Comparison of ENCODE assay signal across 13 cellular contexts in the genomic region with DNA sequence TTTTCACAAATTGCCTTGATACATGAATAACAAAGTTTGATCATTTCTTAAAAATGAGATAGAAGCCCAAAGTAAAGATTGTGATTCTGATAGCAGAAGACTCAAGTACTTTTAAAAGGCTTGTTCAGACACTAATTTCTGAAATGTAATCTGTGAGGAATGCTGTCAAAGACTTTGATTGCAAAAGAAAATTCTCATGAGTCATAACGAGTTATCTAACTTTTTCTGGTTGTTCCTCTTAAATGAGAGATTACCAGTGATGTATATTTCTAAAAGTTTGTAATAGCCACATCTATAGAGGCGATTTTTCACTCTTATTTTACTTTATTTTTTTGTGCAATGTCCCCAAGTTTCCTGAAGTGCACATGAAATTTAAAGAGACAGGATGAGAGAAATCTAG. TPM values are rescaled to one million over a fixed set of nuclear protein-coding genes. Genes with fewer than 3 reads are reported as not detected.
DNase-seq lines count a peak whose midpoint lies in the region; ATAC-seq and TF ChIP-seq lines count a peak whose summit lies in the region.
"Had no signal": no experiment of that assay in that cellular context is flagged by ENCODE, and none has a peak within 500 bp of the region (broad histone marks: within the 10 kb centered on the region; RNA-seq: fewer than 3 reads in every experiment).

No MANE protein-coding gene starts in this region.

- H3K27ac ChIP-seq in mesenchymal stem cell (ENCODE audit: low read length, poor library complexity, severe bottlenecking), result no peak overlapping the region
- no peak overlapping the region for H3K27ac ChIP-seq in Peyer's patch
- H3K27ac ChIP-seq: cardiac muscle cell had no signal

- no peak overlapping the region for H3K4me3 Mint-ChIP-seq in activated CD4-positive, alpha-beta memory T cell treated with anti-CD3 and anti-CD28 coated beads for 36 hours
- no peak overlapping the region for H3K4me3 Mint-ChIP-seq in T-cell
- H3K4me3 Mint-ChIP-seq: activated CD4-positive, alpha-beta T cell treated with anti-CD3 and anti-CD28 coated beads, Interleukin-2, amount 10 ng/mL, durations not matched to agents 7 days and 5 days had no signal

- H2BK120ac ChIP-seq in mesenchymal stem cell (ENCODE audit: low read depth, low read length), result no peak overlapping the region

- H3K4ac ChIP-seq in mesenchymal stem cell (ENCODE audit: low read depth in 1 of 2, low read length in 2 of 2), result no peak overlapping the region

- H2AK5ac ChIP-seq in mesenchymal stem cell (ENCODE audit: low read length, severe bottlenecking), result no peak overlapping the region

- H3K27me3 Mint-ChIP-seq in activated CD4-positive, alpha-beta memory T cell treated with anti-CD3 and anti-CD28 coated beads for 36 hours, result peaks cover 29% of the 10 kb centered on the region
- peaks cover 25 to 34% of the 10 kb centered on the region in 2 donors for H3K27me3 Mint-ChIP-seq in T-cell

- H2BK15ac ChIP-seq in mesenchymal stem cell (ENCODE audit: low read depth, poor library complexity, severe bottlenecking), result no peak overlapping the region

- WGBS in mesenchymal stem cell, result 33% methylated on average over 1 of the region's 2 CpGs

- CTCF ChIA-PET in activated CD4-positive, alpha-beta memory T cell treated with anti-CD3 and anti-CD28 coated beads for 36 hours (lab: Charles Lee), result no interaction called here
- CTCF ChIA-PET in T-cell (lab: Charles Lee), result no interaction called here

- no peaks in the 10 kb centered on the region for H3K4me1 Mint-ChIP-seq in activated CD4-positive, alpha-beta memory T cell treated with anti-CD3 and anti-CD28 coated beads for 36 hours (ENCODE audit: low read depth)
- peaks cover 0 to 2% (median 0%) of the 10 kb centered on the region in 3 donors for H3K4me1 Mint-ChIP-seq in T-cell

- peak overlapping the region; percentile 26 for H3K9ac ChIP-seq in mesenchymal stem cell (ENCODE audit: low read length)

- H3K36me3 Mint-ChIP-seq in activated CD4-positive, alpha-beta memory T cell treated with anti-CD3 and anti-CD28 coated beads for 36 hours, result no peaks in the 10 kb centered on the region
- no peaks in the 10 kb centered on the region for H3K36me3 Mint-ChIP-seq in T-cell

- H3K79me1 ChIP-seq in mesenchymal stem cell (replicated peaks; ENCODE audit: low read length, poor library complexity, severe bottlenecking), result peaks cover 8% of the 10 kb centered on the region

- H2AFZ ChIP-seq in mesenchymal stem cell (ENCODE audit: low read depth, low read length), result no peak overlapping the region

- no peak for TF ChIP-seq CTCF in cardiac fibroblast (IDR thresholded peaks at IDR 0.05; ENCODE audit: low read depth, low read length)
- no peak for TF ChIP-seq CTCF in BE2C (IDR thresholded peaks at IDR 0.05; ENCODE audit: low read depth, low read length)
- TF ChIP-seq CTCF in Peyer's patch (IDR thresholded peaks at IDR 0.05), result no peak

- H3K27me3 ChIP-seq in mesenchymal stem cell (ENCODE audit: control insufficient read depth in 1 of 2, insufficient read depth in 1 of 2, low read length in 2 of 2) (no peaks in the 10 kb centered on the region), BE2C (no peaks in the 10 kb centered on the region), Peyer's patch (no peaks in the 10 kb centered on the region)
- H3K27me3 ChIP-seq: cardiac muscle cell had no signal

- H3K14ac ChIP-seq in mesenchymal stem cell (ENCODE audit: low read length in 2 of 2), result no peak overlapping the region

- no peak overlapping the region for H3K4me3 ChIP-seq in cardiac fibroblast (replicated peaks in 1 of 2; ENCODE audit: low read depth in 2 of 2, low read length in 2 of 2)
- H3K4me3 ChIP-seq in mesenchymal stem cell (ENCODE audit: insufficient read depth in 1 of 2, low read depth in 1 of 2, low read length in 2 of 2), result no peak overlapping the region
- H3K4me3 ChIP-seq in BE2C (ENCODE audit: low read depth, low read length), result no peak overlapping the region
- H3K4me3 ChIP-seq in Peyer's patch, result no peak overlapping the region
- H3K4me3 ChIP-seq: cardiac muscle cell had no signal

- H4K91ac ChIP-seq in mesenchymal stem cell (ENCODE audit: low read length), result no peak overlapping the region

- H3K23ac ChIP-seq in mesenchymal stem cell (ENCODE audit: low read length in 2 of 2), result no peak overlapping the region

- H3K27ac Mint-ChIP-seq in activated CD4-positive, alpha-beta memory T cell treated with anti-CD3 and anti-CD28 coated beads for 36 hours, result no peak overlapping the region
- H3K27ac Mint-ChIP-seq in T-cell, result no peak overlapping the region
- H3K27ac Mint-ChIP-seq: activated CD4-positive, alpha-beta T cell treated with anti-CD3 and anti-CD28 coated beads, Interleukin-2, amount 10 ng/mL, durations not matched to agents 7 days and 5 days had no signal

- H3K36me3 ChIP-seq in mesenchymal stem cell (ENCODE audit: control insufficient read depth in 1 of 2, insufficient read depth in 2 of 2, low read depth in 1 of 2, low read length in 2 of 2), result peaks cover 2 to 41% of the 10 kb centered on the region in 2 experiments
- no peaks in the 10 kb centered on the region for H3K36me3 ChIP-seq in BE2C
- H3K36me3 ChIP-seq in Peyer's patch, result no peaks in the 10 kb centered on the region
- H3K36me3 ChIP-seq: cardiac muscle cell had no signal

- no peak overlapping the region for H2BK5ac ChIP-seq in mesenchymal stem cell (ENCODE audit: low read depth, low read length, poor library complexity, severe bottlenecking)

- TF ChIP-seq POLR2A in Peyer's patch (IDR thresholded peaks at IDR 0.05), result no peak

- H3K18ac ChIP-seq in mesenchymal stem cell (ENCODE audit: low read depth in 1 of 2, low read length in 2 of 2), result no peak overlapping the region

- intact Hi-C loops in activated CD4-positive, alpha-beta memory T cell treated with anti-CD3 and anti-CD28 coated beads for 36 hours (cut with micrococcal nuclease), result no loop called here

- H2BK12ac ChIP-seq in mesenchymal stem cell (ENCODE audit: low read length in 2 of 2), result no peak overlapping the region

- POLR2A ChIA-PET in activated CD4-positive, alpha-beta memory T cell treated with anti-CD3 and anti-CD28 coated beads for 36 hours (lab: Charles Lee), result interaction anchor here (0.6 kb wide), 1 partner anchor 1271 kb away, joined by 4 read pairs; no protein-coding TSS in a partner anchor
- POLR2A ChIA-PET in T-cell (lab: Charles Lee), result no interaction called here

- ATAC-seq in T-cell (replicated peaks in 1 of 4), result no peak

- H3K4me2 ChIP-seq in mesenchymal stem cell (ENCODE audit: low read length, poor library complexity, severe bottlenecking), result no peak overlapping the region

- H3K9me3 Mint-ChIP-seq in activated CD4-positive, alpha-beta memory T cell treated with anti-CD3 and anti-CD28 coated beads for 36 hours, result no peaks in the 10 kb centered on the region
- no peaks in the 10 kb centered on the region for H3K9me3 Mint-ChIP-seq in T-cell
- H3K9me3 Mint-ChIP-seq: activated CD4-positive, alpha-beta T cell treated with anti-CD3 and anti-CD28 coated beads, Interleukin-2, amount 10 ng/mL, durations not matched to agents 7 days and 5 days had no signal

- no peak overlapping the region for H4K8ac ChIP-seq in mesenchymal stem cell (ENCODE audit: low read length)

- DNase-seq in EH (ENCODE audit: low read depth) (peak; percentile 85), NCI-H226 (peak; percentile 74), cardiac fibroblast (ENCODE audit: low read depth in 2 of 2) (peak; percentile 53 to 69), mesenchymal stem cell (peak; percentile 68), T-cell (no peak), BE2C (no peak), Peyer's patch (no peak)
- DNase-seq in activated CD4-positive, alpha-beta memory T cell treated with anti-CD3 and anti-CD28 coated beads for 36 hours, result no peak
- DNase-seq: activated CD4-positive, alpha-beta T cell treated with anti-CD3 and anti-CD28 coated beads, Interleukin-2, amount 10 ng/mL, durations not matched to agents 7 days and 5 days; erythroblast; NCI-H1417 treated with DMSO at 0.1 percent for 48 hours; NCI-H748 treated with DMSO at 0.1 percent for 48 hours had no signal

- H3K4me1 ChIP-seq in mesenchymal stem cell (ENCODE audit: control insufficient read depth, insufficient read depth, low read depth, low read length) (peaks cover 5% of the 10 kb centered on the region), BE2C (peaks cover 6% of the 10 kb centered on the region), Peyer's patch (no peaks in the 10 kb centered on the region)

- H3K9me3 ChIP-seq in mesenchymal stem cell (ENCODE audit: control insufficient read depth, low read length) (no peaks in the 10 kb centered on the region), BE2C (no peaks in the 10 kb centered on the region), Peyer's patch (no peaks in the 10 kb centered on the region)

RNA-seq across cellular contexts. Expression of gene PYGL, which starts 7.0 kb away (rescaled TPM):
- polyA plus RNA-seq in mesenchymal stem cell (2013, experiment 1 of 2), result 30.1 TPM
- 30.8 TPM for polyA plus RNA-seq in mesenchymal stem cell (2013, experiment 2 of 2)
- 1 to 10 TPM in 1 of 2 experiments, under 1 TPM in 1; 0.71 to 1.2 TPM for total RNA-seq in activated CD4-positive, alpha-beta memory T cell treated with anti-CD3 and anti-CD28 coated beads for 36 hours
- under 1 TPM; 0.44 to 0.90 (median 0.65) TPM for total RNA-seq in T-cell
- polyA plus RNA-seq in BE2C (2012; ENCODE audit: insufficient read depth, insufficient read length, low read depth), result 1.9 TPM
- total RNA-seq in Peyer's patch, result 10 to 100 TPM in 1 of 4 donors, 1 to 10 TPM in 3; 1.8 to 42.1 (median 4.1) TPM
- total RNA-seq: activated CD4-positive, alpha-beta T cell treated with anti-CD3 and anti-CD28 coated beads, Interleukin-2, amount 10 ng/mL, durations not matched to agents 7 days and 5 days had no signal

Comparison
In these comparisons a context has a peak if more than half of its experiments do, and no peak if none do; other contexts are left out.
1. DNase-seq: peak in EH (single experiment), NCI-H226 (single experiment), cardiac fibroblast (2 of 2) and mesenchymal stem cell (single experiment); none in activated CD4-positive, alpha-beta memory T cell treated with anti-CD3 and anti-CD28 coated beads for 36 hours (single experiment), T-cell (0 of 34), BE2C (single experiment) and Peyer's patch (0 of 3).